1 cellular context compared by ENCODE assay signal in genomic region chr4:88012652-88013051, GRCh38.
A peak's percentile ranks its signal among the peaks of the same experiment; 100 is the strongest.
TF ChIP-seq lines count a peak whose summit lies in the region.

No MANE protein-coding gene starts in this region.

TF ChIP-seq in HepG2, 621 proteins besides CTCF, POLR2A, EP300 and RAD21:
- TF ChIP-seq ZNF710 (CRISPR knock-in tag; IDR thresholded peaks at IDR 0.05; ENCODE audit: borderline replicate concordance), result no peak
- 0 out of 2 replicates have a peak, but pooled peaks have one; percentile 21 for TF ChIP-seq ATF7 (IDR thresholded peaks at IDR 0.05)
- TF ChIP-seq ATF7 (CRISPR knock-in tag; IDR thresholded peaks at IDR 0.05), result no peak
- peak; percentile 75 for TF ChIP-seq CEBPB (IDR thresholded peaks at IDR 0.05; ENCODE audit: borderline replicate concordance, low read depth, low read length)
